Comparison of ENCODE assay signal across 26 cellular contexts in the genomic region with DNA sequence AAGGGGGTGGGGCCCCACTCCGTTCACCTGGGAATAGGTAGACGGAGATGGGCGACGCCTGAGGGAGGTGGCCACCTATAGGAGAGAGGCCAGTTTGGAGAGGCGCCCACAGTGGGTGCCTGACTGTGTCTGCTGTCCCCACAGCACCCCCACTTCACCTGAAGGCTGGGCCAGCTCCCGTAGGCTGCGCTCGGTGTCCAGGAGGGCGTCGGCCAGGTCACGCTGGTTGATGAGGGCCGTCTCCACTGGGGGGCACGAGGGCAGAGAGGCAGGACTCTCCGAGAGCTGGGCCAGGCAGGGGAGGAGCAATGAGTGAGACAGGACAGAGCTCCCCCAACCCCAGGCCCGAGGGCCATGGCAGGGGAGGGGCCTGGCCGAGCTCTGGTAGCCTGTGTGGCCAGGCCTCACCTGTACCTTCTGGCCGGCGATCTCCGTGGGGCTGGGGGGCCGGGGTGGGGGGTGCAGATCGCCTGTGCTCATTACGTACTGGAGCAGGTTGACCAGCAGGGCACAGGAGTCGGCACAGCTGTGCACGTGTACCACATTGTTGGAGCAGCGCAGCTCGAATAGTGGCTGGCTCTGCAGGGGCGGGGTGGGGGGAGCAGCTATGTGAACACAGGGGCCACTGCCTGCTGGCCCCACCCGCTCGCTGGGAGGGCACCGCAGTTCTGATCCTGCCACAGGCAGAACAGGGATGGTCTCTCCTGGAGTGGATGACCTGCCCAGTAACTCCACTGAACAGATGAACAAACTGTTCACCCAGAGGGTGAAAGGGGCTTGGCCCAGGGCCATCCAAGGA. TPM values are rescaled to one million over a fixed set of nuclear protein-coding genes. Genes with fewer than 3 reads are reported as not detected.
A peak's percentile ranks its signal among the peaks of the same experiment; 100 is the strongest.
DNase-seq lines count a peak whose midpoint lies in the region; ATAC-seq and TF ChIP-seq lines count a peak whose summit lies in the region.
"Had no signal": no experiment of that assay in that cellular context is flagged by ENCODE, and none has a peak within 500 bp of the region (broad histone marks: within the 10 kb centered on the region; RNA-seq: fewer than 3 reads in every experiment).

No MANE protein-coding gene starts in this region.

- POLR2A ChIA-PET in CD4-positive, alpha-beta memory T cell (lab: Charles Lee; ENCODE audit: partially characterized antibody): interaction anchor here (31.5 kb wide), 1 partner anchor 46 kb away, joined by 2105 read pairs; the partner anchor contains the start of gene CDC42BPG
- POLR2A ChIA-PET in CD8-positive, alpha-beta T cell (lab: Charles Lee): no interaction called here

- no peak overlapping the region for H3K14ac ChIP-seq in trophoblast cell (ENCODE audit: low read length)

- peak; percentile 34; the same call in 2 of the 3 replicates for ATAC-seq in GM23338
- no peak for ATAC-seq in central memory CD8-positive, alpha-beta T cell (replicated peaks; ENCODE audit: extremely low read depth, poor library complexity, severe bottlenecking)
- ATAC-seq in GM19351 (IDR thresholded peaks at IDR 0.05; ENCODE audit: unreplicated experiment): no peak
- no peak for ATAC-seq in CD8-positive, alpha-beta T cell
- ATAC-seq: Right ventricle myocardium inferior had no signal

- H3K27ac ChIP-seq in CD4-positive, alpha-beta memory T cell (ENCODE audit: low read depth, low read length): no peak overlapping the region
- no peak overlapping the region for H3K27ac ChIP-seq in GM23338 (ENCODE audit: low read depth)
- no peak overlapping the region for H3K27ac ChIP-seq in trophoblast cell (ENCODE audit: low read depth, low read length)
- H3K27ac ChIP-seq in CD8-positive, alpha-beta T cell (ENCODE audit: low read depth, low read length): no peak overlapping the region
- H3K27ac ChIP-seq: KMS-11, PC-9, SJSA1 had no signal

- intact Hi-C loops in CD4-positive, alpha-beta memory T cell (cut with micrococcal nuclease): no loop called here
- intact Hi-C loops in CD8-positive, alpha-beta T cell (cut with DNase I, micrococcal nuclease): no loop called here

- H3K9me3 Mint-ChIP-seq in CD4-positive, alpha-beta memory T cell: no peaks in the 10 kb centered on the region
- no peaks in the 10 kb centered on the region for H3K9me3 Mint-ChIP-seq in GM23338
- no peaks in the 10 kb centered on the region for H3K9me3 Mint-ChIP-seq in central memory CD8-positive, alpha-beta T cell
- no peaks in the 10 kb centered on the region for H3K9me3 Mint-ChIP-seq in CD8-positive, alpha-beta T cell
- H3K9me3 Mint-ChIP-seq: CD8-positive, alpha-beta memory T cell; H9 had no signal

- H4K91ac ChIP-seq in trophoblast cell (ENCODE audit: low read depth, low read length): no peak overlapping the region

- H3K27me3 Mint-ChIP-seq in CD4-positive, alpha-beta memory T cell: no peaks in the 10 kb centered on the region
- H3K27me3 Mint-ChIP-seq in GM23338 (ENCODE audit: insufficient read depth, low read depth, poor library complexity): peaks cover 8% of the 10 kb centered on the region
- no peaks in the 10 kb centered on the region for H3K27me3 Mint-ChIP-seq in central memory CD8-positive, alpha-beta T cell
- no peaks in the 10 kb centered on the region for H3K27me3 Mint-ChIP-seq in CD8-positive, alpha-beta T cell (ENCODE audit: low read depth)
- H3K27me3 Mint-ChIP-seq: CD8-positive, alpha-beta memory T cell had no signal

- whole genome bisulfite sequencing in trophoblast cell (ENCODE audit: extremely low coverage, insufficient coverage, insufficient read length): no CpG with 5 or more reads among the region's 30 CpGs

- no peak overlapping the region for H4K8ac ChIP-seq in trophoblast cell (ENCODE audit: low read depth, low read length)

- no peak overlapping the region for H2BK12ac ChIP-seq in trophoblast cell (ENCODE audit: low read length)

- no peak overlapping the region for H3K4me2 ChIP-seq in GM23338
- no peak overlapping the region for H3K4me2 ChIP-seq in trophoblast cell (ENCODE audit: low read length)
- H3K4me2 ChIP-seq: KMS-11, PC-9 had no signal

- H2AFZ ChIP-seq in GM23338 (no peak overlapping the region), trophoblast cell (ENCODE audit: insufficient read depth, low read length, poor library complexity) (no peak overlapping the region)
- H2AFZ ChIP-seq: PC-9 had no signal

- no peak overlapping the region for H3K4me3 Mint-ChIP-seq in CD4-positive, alpha-beta memory T cell
- no peak overlapping the region for H3K4me3 Mint-ChIP-seq in GM23338
- peak overlapping the region; percentile 25 for H3K4me3 Mint-ChIP-seq in central memory CD8-positive, alpha-beta T cell
- no peak overlapping the region for H3K4me3 Mint-ChIP-seq in CD8-positive, alpha-beta T cell
- H3K4me3 Mint-ChIP-seq: H9 had no signal

- TF ChIP-seq CTCF in GM23338 (conservative IDR thresholded peaks at IDR 0.05; ENCODE audit: low read depth in 2 of 2): no peak
- no peak for TF ChIP-seq CTCF in CD8-positive, alpha-beta T cell (IDR thresholded peaks at IDR 0.05)

- no peaks in the 10 kb centered on the region for H3F3A ChIP-seq in GM23338 (replicated peaks; ENCODE audit: low read depth)

- H3K36me3 ChIP-seq in CD4-positive, alpha-beta memory T cell (ENCODE audit: insufficient read depth, low read length): peaks cover 36% of the 10 kb centered on the region
- H3K36me3 ChIP-seq in GM23338 (ENCODE audit: insufficient read depth) (no peaks in the 10 kb centered on the region), trophoblast cell (ENCODE audit: control insufficient read depth in 1 of 2, insufficient read depth in 2 of 2, low read length in 2 of 2) (peaks cover 78 to 80% of the 10 kb centered on the region in 2 experiments)
- peaks cover 14% of the 10 kb centered on the region for H3K36me3 ChIP-seq in CD8-positive, alpha-beta T cell (ENCODE audit: insufficient read depth, low read length)

- H3K4me3 ChIP-seq in CD4-positive, alpha-beta memory T cell (ENCODE audit: low read length in 2 of 2): no peak overlapping the region
- H3K4me3 ChIP-seq in GM23338 (no peak overlapping the region), trophoblast cell (ENCODE audit: low read depth, low read length) (peak overlapping the region; percentile 34)
- no peak overlapping the region for H3K4me3 ChIP-seq in CD8-positive, alpha-beta T cell (ENCODE audit: low read depth, low read length)
- H3K4me3 ChIP-seq: PC-9, SJSA1 had no signal

- H3K9me3 ChIP-seq in CD4-positive, alpha-beta memory T cell (ENCODE audit: control insufficient read depth in 1 of 2, low read length in 2 of 2): no peaks in the 10 kb centered on the region
- H3K9me3 ChIP-seq in trophoblast cell (ENCODE audit: insufficient read depth, low read depth, low read length): peaks cover 5% of the 10 kb centered on the region
- no peaks in the 10 kb centered on the region for H3K9me3 ChIP-seq in CD8-positive, alpha-beta T cell (ENCODE audit: low read length)
- H3K9me3 ChIP-seq: SJSA1 had no signal

- no peaks in the 10 kb centered on the region for H3K9me2 ChIP-seq in GM23338 (ENCODE audit: insufficient read depth)

- no peaks in the 10 kb centered on the region; the same call in none of the 2 replicates for H4K20me1 ChIP-seq in GM23338 (replicated peaks; ENCODE audit: insufficient read depth)

- H3K4ac ChIP-seq in trophoblast cell (ENCODE audit: low read depth, low read length): no peak overlapping the region

- H2BK5ac ChIP-seq in trophoblast cell (ENCODE audit: low read depth, low read length, poor library complexity): no peak overlapping the region

- H3K4me1 Mint-ChIP-seq in CD4-positive, alpha-beta memory T cell: peaks cover 12 to 30% (median 15%) of the 10 kb centered on the region in 4 donors
- no peaks in the 10 kb centered on the region for H3K4me1 Mint-ChIP-seq in GM23338
- peaks cover 20% of the 10 kb centered on the region for H3K4me1 Mint-ChIP-seq in central memory CD8-positive, alpha-beta T cell
- H3K4me1 Mint-ChIP-seq in CD8-positive, alpha-beta T cell (ENCODE audit: low read depth): peaks cover 8% of the 10 kb centered on the region
- H3K4me1 Mint-ChIP-seq: H9 had no signal

- peak overlapping the region in 5 of 7 donors; percentile 44 to 92 (median 78) for H3K27ac Mint-ChIP-seq in CD4-positive, alpha-beta memory T cell
- no peak overlapping the region for H3K27ac Mint-ChIP-seq in GM23338
- peak overlapping the region; percentile 72 for H3K27ac Mint-ChIP-seq in central memory CD8-positive, alpha-beta T cell (ENCODE audit: low read depth)
- no peak overlapping the region for H3K27ac Mint-ChIP-seq in CD8-positive, alpha-beta T cell

- CTCF ChIA-PET in CD4-positive, alpha-beta memory T cell (lab: Charles Lee; ENCODE audit: partially characterized antibody): no interaction called here
- CTCF ChIA-PET in CD8-positive, alpha-beta T cell (lab: Charles Lee): interaction anchor here (1.0 kb wide), 1 partner anchor 8 kb away, joined by 5 read pairs; no protein-coding TSS in a partner anchor

- H4K12ac ChIP-seq in trophoblast cell (ENCODE audit: low read depth, low read length): no peak overlapping the region

- H3K4me1 ChIP-seq in CD4-positive, alpha-beta memory T cell (ENCODE audit: insufficient read depth, low read length): peaks cover 21% of the 10 kb centered on the region
- H3K4me1 ChIP-seq in GM23338 (ENCODE audit: insufficient read depth) (no peaks in the 10 kb centered on the region), trophoblast cell (ENCODE audit: control insufficient read depth in 1 of 2, insufficient read depth in 2 of 2, low read length in 2 of 2) (no peaks in the 10 kb centered on the region)
- H3K4me1 ChIP-seq in CD8-positive, alpha-beta T cell (ENCODE audit: insufficient read depth, low read length): peaks cover 9% of the 10 kb centered on the region

- H3K9ac ChIP-seq in trophoblast cell (ENCODE audit: low read length): no peak overlapping the region
- H3K9ac ChIP-seq: KMS-11 had no signal

- peaks cover 14 to 41% of the 10 kb centered on the region in 2 donors for H3K36me3 Mint-ChIP-seq in CD4-positive, alpha-beta memory T cell
- no peaks in the 10 kb centered on the region for H3K36me3 Mint-ChIP-seq in GM23338 (ENCODE audit: low read depth)
- peaks cover 63% of the 10 kb centered on the region for H3K36me3 Mint-ChIP-seq in central memory CD8-positive, alpha-beta T cell (ENCODE audit: insufficient read depth)
- peaks cover 68% of the 10 kb centered on the region for H3K36me3 Mint-ChIP-seq in CD8-positive, alpha-beta T cell

- no peak overlapping the region for H2BK120ac ChIP-seq in trophoblast cell (ENCODE audit: insufficient read depth, low read length, poor library complexity)

- H3K27me3 ChIP-seq in CD4-positive, alpha-beta memory T cell (ENCODE audit: insufficient read depth, low read length): no peaks in the 10 kb centered on the region
- no peaks in the 10 kb centered on the region for H3K27me3 ChIP-seq in GM23338 (ENCODE audit: insufficient read depth)
- H3K27me3 ChIP-seq in trophoblast cell (ENCODE audit: insufficient read depth, low read length): no peaks in the 10 kb centered on the region
- H3K27me3 ChIP-seq in CD8-positive, alpha-beta T cell (ENCODE audit: insufficient read depth, low read length): no peaks in the 10 kb centered on the region
- H3K27me3 ChIP-seq: SJSA1 had no signal

- H3K79me1 ChIP-seq in trophoblast cell (ENCODE audit: low read length): no peaks in the 10 kb centered on the region

- no peak for DNase-seq in CD4-positive, alpha-beta memory T cell
- DNase-seq in GM23338 (ENCODE audit: low spot score): no peak
- no peak for DNase-seq in central memory CD8-positive, alpha-beta T cell (ENCODE audit: low spot score in 2 of 2)
- DNase-seq in trophoblast cell: no peak
- DNase-seq in activated CD4-positive, CD25-positive, alpha-beta regulatory T cell treated with anti-CD3 and anti-CD28 coated beads, Interleukin-2, amount 50 U/mL, for 72 hours: no peak
- DNase-seq in CD8-positive, alpha-beta T cell: no peak
- DNase-seq: C1 segment of cervical spinal cord; CD8-positive, alpha-beta memory T cell; DND-41; H9; IMR-90; NCI-H1048; NCI-H1417; NCI-H1694; NCI-H2029 treated with DMSO at 0.1 percent for 48 hours; NCI-H446 treated with DMSO at 0.1 percent for 48 hours; NCI-H526; NCI-H82; NK-92 treated with Interleukin-12 subunit alpha and Interleukin-12 subunit beta, amount 100 ng/mL, for 24 hours; PC-9 had no signal

- H3K23ac ChIP-seq in trophoblast cell (ENCODE audit: low read length): no peak overlapping the region

- H3K79me2 ChIP-seq in GM23338 (replicated peaks; ENCODE audit: insufficient read depth): no peaks in the 10 kb centered on the region
- no peaks in the 10 kb centered on the region for H3K79me2 ChIP-seq in trophoblast cell (ENCODE audit: control insufficient read depth, insufficient read depth, low read length, poor library complexity)

- H2AK5ac ChIP-seq in trophoblast cell (ENCODE audit: low read length): no peak overlapping the region

- no peak overlapping the region for H3K18ac ChIP-seq in trophoblast cell (ENCODE audit: low read length)

RNA-seq across cellular contexts. Expression of gene ATG2A, which starts 14.7 kb away (rescaled TPM):
- 10 to 100 TPM; 45.7 to 47.3 TPM for total RNA-seq in CD4-positive, alpha-beta memory T cell
- 1 to 10 TPM; 4.1 to 6.3 TPM for polyA plus RNA-seq in CD4-positive, alpha-beta memory T cell
- 26.2 and 31.7 TPM in 2 replicates for total RNA-seq in GM23338 (2014; rRNA removed; shearing (Covaris generic))
- polyA plus RNA-seq in GM23338 (2016; fragmentation: Nextera tagmentation; extraction: Ambion mirVana): 8.7 and 9.2 TPM in 2 replicates
- polyA plus RNA-seq in trophoblast cell (2013): 16.5 and 17.3 TPM in 2 replicates
- total RNA-seq in CD8-positive, alpha-beta T cell: 100 to 1,000 TPM; 285 to 311 TPM

RNA-seq across cellular contexts. Expression of gene PPP2R5B, which starts 22.2 kb away (rescaled TPM):
- total RNA-seq in CD4-positive, alpha-beta memory T cell: 10 to 100 TPM; 14.0 to 15.8 TPM
- 1 to 10 TPM; 5.6 to 8.8 TPM for polyA plus RNA-seq in CD4-positive, alpha-beta memory T cell
- 3.3 and 5.8 TPM in 2 replicates for total RNA-seq in GM23338 (2014; rRNA removed; shearing (Covaris generic))
- polyA plus RNA-seq in GM23338 (2016; fragmentation: Nextera tagmentation; extraction: Ambion mirVana): 2.6 and 2.8 TPM in 2 replicates
- polyA plus RNA-seq in trophoblast cell (2013): 10.5 and 11.1 TPM in 2 replicates
- total RNA-seq in CD8-positive, alpha-beta T cell: 10 to 100 TPM; 14.8 to 18.0 TPM

RNA-seq across cellular contexts. Expression of gene EHD1, which starts 23.9 kb away (rescaled TPM):
- 100 to 1,000 TPM; 268 to 279 TPM for total RNA-seq in CD4-positive, alpha-beta memory T cell
- 100 to 1,000 TPM; 125 to 200 TPM for polyA plus RNA-seq in CD4-positive, alpha-beta memory T cell
- total RNA-seq in GM23338 (2014; rRNA removed; shearing (Covaris generic)): 43.8 and 69.7 TPM in 2 replicates
- polyA plus RNA-seq in GM23338 (2016; fragmentation: Nextera tagmentation; extraction: Ambion mirVana): 16.7 and 16.9 TPM in 2 replicates
- polyA plus RNA-seq in trophoblast cell (2013): 138 and 148 TPM in 2 replicates
- total RNA-seq in CD8-positive, alpha-beta T cell: 100 to 1,000 TPM; 187 to 212 TPM

RNA-seq across cellular contexts. Expression of gene GPHA2, which starts 33.4 kb away (rescaled TPM):
- under 1 TPM in 1 of 2 experiments, not detected in 1; 0.47 TPM for total RNA-seq in CD4-positive, alpha-beta memory T cell
- not detected for polyA plus RNA-seq in CD4-positive, alpha-beta memory T cell
- 0.83 TPM in 1 of 2 replicates, not detected in the other for total RNA-seq in GM23338 (2014; rRNA removed; shearing (Covaris generic))
- polyA plus RNA-seq in GM23338 (2016; fragmentation: Nextera tagmentation; extraction: Ambion mirVana): 1.8 and 3.6 TPM in 2 replicates
- polyA plus RNA-seq in trophoblast cell (2013): 0.19 TPM in 1 of 2 replicates, not detected in the other
- total RNA-seq in CD8-positive, alpha-beta T cell: not detected
- total RNA-seq: A673; CD8-positive, alpha-beta memory T cell; IMR-90; Right ventricle myocardium inferior; RPMI7951; SJSA1 had no signal
- polyA plus RNA-seq: CD8-positive, alpha-beta memory T cell; IMR-90 had no signal

RNA-seq across cellular contexts. Expression of gene CDC42BPG, which starts 57.8 kb away (rescaled TPM):
- total RNA-seq in CD4-positive, alpha-beta memory T cell: 1 to 10 TPM; 6.2 to 9.0 TPM
- polyA plus RNA-seq in CD4-positive, alpha-beta memory T cell: under 1 TPM in 1 of 2 donors, not detected in 1; 0.62 TPM
- total RNA-seq in GM23338 (2014; rRNA removed; shearing (Covaris generic)): 10.1 and 11.6 TPM in 2 replicates
- polyA plus RNA-seq in GM23338 (2016; fragmentation: Nextera tagmentation; extraction: Ambion mirVana): 1.8 and 2.3 TPM in 2 replicates
- polyA plus RNA-seq in trophoblast cell (2013): 19.4 and 20.9 TPM in 2 replicates
- total RNA-seq in CD8-positive, alpha-beta T cell: 1 to 10 TPM; 6.5 to 7.9 TPM
- total RNA-seq: RPMI7951 had no signal

Comparison
In these comparisons a context has a peak if more than half of its experiments do, and no peak if none do; other contexts are left out.
1. H3K27ac Mint-ChIP-seq: peak in CD4-positive, alpha-beta memory T cell (5 of 7) and central memory CD8-positive, alpha-beta T cell (single experiment); none in GM23338 (single experiment) and CD8-positive, alpha-beta T cell (single experiment).